In genomic region chr14:34930591-34931069, GRCh38 we compare ENCODE assay signal across 11 cellular contexts. TPM values are rescaled to one million over a fixed set of nuclear protein-coding genes. Genes with fewer than 3 reads are reported as not detected.
DNase-seq lines count a peak whose midpoint lies in the region; ATAC-seq and TF ChIP-seq lines count a peak whose summit lies in the region.
"Had no signal": no experiment of that assay in that cellular context is flagged by ENCODE, and none has a peak within 500 bp of the region (broad histone marks: within the 10 kb centered on the region; RNA-seq: fewer than 3 reads in every experiment).

No MANE protein-coding gene starts in this region.

- H3K27me3 ChIP-seq in CD4-positive, alpha-beta T cell (ENCODE audit: control insufficient read depth, insufficient read depth, low read length): no peaks in the 10 kb centered on the region
- no peaks in the 10 kb centered on the region for H3K27me3 ChIP-seq in Caco-2 (replicated peaks; ENCODE audit: control insufficient read depth, insufficient read depth, low read length)
- H3K27me3 ChIP-seq: tibial nerve had no signal

- peak overlapping the region; percentile 90 for H3K27ac Mint-ChIP-seq in CD4-positive, alpha-beta T cell
- H3K27ac Mint-ChIP-seq in dendritic cell treated with granulocyte-macrophage colony-stimulating factor and Interleukin-4, amounts not matched to agents 40 ng/mL and 50 ng/mL, for 4 days: peak overlapping the region; percentile 82
- no peak overlapping the region for H3K27ac Mint-ChIP-seq in glutamatergic neuron (ENCODE audit: unreplicated experiment)
- H3K27ac Mint-ChIP-seq in Caco-2 (ENCODE audit: unreplicated experiment): no peak overlapping the region

- peaks cover 8% of the 10 kb centered on the region; the same call in 1 of the 2 replicates for H3K4me1 ChIP-seq in Caco-2
- H3K4me1 ChIP-seq: prostate gland, tibial nerve had no signal

- no peaks in the 10 kb centered on the region for H3K36me3 ChIP-seq in Caco-2 (ENCODE audit: control insufficient read depth, insufficient read depth, low read length)
- H3K36me3 ChIP-seq: prostate gland had no signal

- CTCF ChIA-PET in CD4-positive, alpha-beta T cell (lab: Charles Lee): interaction anchor here (0.6 to 1.0 kb wide), 4 partner anchors 12 to 62 kb away, joined by 3 to 4 read pairs (median 3); partner anchors contain the start of gene SRP54
- CTCF ChIA-PET in Caco-2 (lab: Charles Lee): interaction anchor here (0.6 kb wide), 1 partner anchor 50 kb away, joined by 6 read pairs; no protein-coding TSS in a partner anchor

- peaks cover 37% of the 10 kb centered on the region for H3K4me1 Mint-ChIP-seq in CD4-positive, alpha-beta T cell (ENCODE audit: low read depth)
- peaks cover 21% of the 10 kb centered on the region for H3K4me1 Mint-ChIP-seq in dendritic cell treated with granulocyte-macrophage colony-stimulating factor and Interleukin-4, amounts not matched to agents 40 ng/mL and 50 ng/mL, for 4 days (ENCODE audit: low read depth)
- H3K4me1 Mint-ChIP-seq in glutamatergic neuron (ENCODE audit: low read depth, unreplicated experiment) (no peaks in the 10 kb centered on the region), Caco-2 (ENCODE audit: low read depth, unreplicated experiment) (peaks cover 6% of the 10 kb centered on the region)

- H3K4me3 Mint-ChIP-seq in CD4-positive, alpha-beta T cell: peak overlapping the region; percentile 70
- H3K4me3 Mint-ChIP-seq in dendritic cell treated with granulocyte-macrophage colony-stimulating factor and Interleukin-4, amounts not matched to agents 40 ng/mL and 50 ng/mL, for 4 days: peak overlapping the region; percentile 34
- H3K4me3 Mint-ChIP-seq in glutamatergic neuron (ENCODE audit: unreplicated experiment) (no peak overlapping the region), Caco-2 (ENCODE audit: unreplicated experiment) (no peak overlapping the region)

- H3K36me3 Mint-ChIP-seq in CD4-positive, alpha-beta T cell (ENCODE audit: low read depth): peaks cover 9% of the 10 kb centered on the region
- H3K36me3 Mint-ChIP-seq in dendritic cell treated with granulocyte-macrophage colony-stimulating factor and Interleukin-4, amounts not matched to agents 40 ng/mL and 50 ng/mL, for 4 days (ENCODE audit: low read depth): no peaks in the 10 kb centered on the region
- no peaks in the 10 kb centered on the region for H3K36me3 Mint-ChIP-seq in glutamatergic neuron (ENCODE audit: unreplicated experiment)
- H3K36me3 Mint-ChIP-seq in Caco-2 (ENCODE audit: insufficient read depth, unreplicated experiment): no peaks in the 10 kb centered on the region

- no peaks in the 10 kb centered on the region for H3K27me3 Mint-ChIP-seq in CD4-positive, alpha-beta T cell
- no peaks in the 10 kb centered on the region for H3K27me3 Mint-ChIP-seq in dendritic cell treated with granulocyte-macrophage colony-stimulating factor and Interleukin-4, amounts not matched to agents 40 ng/mL and 50 ng/mL, for 4 days
- H3K27me3 Mint-ChIP-seq in glutamatergic neuron (ENCODE audit: unreplicated experiment) (no peaks in the 10 kb centered on the region), Caco-2 (ENCODE audit: insufficient read depth, unreplicated experiment) (no peaks in the 10 kb centered on the region)

- intact Hi-C loops in CD4-positive, alpha-beta T cell (cut with DNase I, micrococcal nuclease): loop anchor here (1.0 to 5.0 kb wide), 4 partner anchors 52 to 116 kb away; partner anchors contain the start of genes FAM177A1 (in 1 of the 2) and SRP54 (in 1 of the 2)
- intact Hi-C loops in dendritic cell treated with granulocyte-macrophage colony-stimulating factor and Interleukin-4, amounts not matched to agents 40 ng/mL and 50 ng/mL, for 4 days (cut with micrococcal nuclease): loop anchor here (10.0 kb wide), 1 partner anchor 56 kb away; the partner anchor contains the start of gene BAZ1A
- intact Hi-C loops in Caco-2 (cut with micrococcal nuclease; ENCODE audit: unreplicated experiment): no loop called here

- H3K27ac ChIP-seq in CD4-positive, alpha-beta T cell (ENCODE audit: low read depth, low read length): peak overlapping the region; percentile 80
- H3K27ac ChIP-seq: epithelial cell of prostate, prostate gland had no signal

- POLR2A ChIA-PET in CD4-positive, alpha-beta T cell (lab: Charles Lee): interaction anchor here (0.6 to 1.9 kb wide), 20 partner anchors 11 to 895 kb away, joined by 3 to 80 read pairs (median 4); partner anchors contain the start of genes BAZ1A, BRMS1L, CFL2 and FAM177A1
- POLR2A ChIA-PET in Caco-2 (lab: Charles Lee): no interaction called here

- no peak overlapping the region for H3K4me3 ChIP-seq in Caco-2 (ENCODE audit: low read depth, low read length)
- H3K4me3 ChIP-seq: prostate gland, tibial nerve had no signal

- no peaks in the 10 kb centered on the region for H3K9me3 Mint-ChIP-seq in CD4-positive, alpha-beta T cell
- H3K9me3 Mint-ChIP-seq in dendritic cell treated with granulocyte-macrophage colony-stimulating factor and Interleukin-4, amounts not matched to agents 40 ng/mL and 50 ng/mL, for 4 days: no peaks in the 10 kb centered on the region
- H3K9me3 Mint-ChIP-seq in glutamatergic neuron (ENCODE audit: unreplicated experiment): no peaks in the 10 kb centered on the region
- peaks cover 1% of the 10 kb centered on the region for H3K9me3 Mint-ChIP-seq in Caco-2 (ENCODE audit: unreplicated experiment)

- H3K9me3 ChIP-seq in CD4-positive, alpha-beta T cell (ENCODE audit: control insufficient read depth, low read length): no peaks in the 10 kb centered on the region
- no peaks in the 10 kb centered on the region for H3K9me3 ChIP-seq in Caco-2
- H3K9me3 ChIP-seq: prostate gland, tibial nerve had no signal

- DNase-seq in CD4-positive, alpha-beta T cell: peak in 2 of 10 experiments; percentile 12 to 17
- DNase-seq in GM19238 (ENCODE audit: insufficient read length, low spot score) (peak; percentile 23), glutamatergic neuron (no peak), Caco-2 (no peak), omental fat pad (ENCODE audit: low spot score) (no peak), A172 (ENCODE audit: low spot score) (no peak)

- peak; percentile 50 for ATAC-seq in CD4-positive, alpha-beta T cell (ENCODE audit: poor library complexity)
- peak; percentile 78 for ATAC-seq in HG03175 (IDR thresholded peaks at IDR 0.05; ENCODE audit: unreplicated experiment)
- no peak for ATAC-seq in omental fat pad (ENCODE audit: low FRiP score)

- TF ChIP-seq CTCF in CD4-positive, alpha-beta T cell (IDR thresholded peaks at IDR 0.05): no peak
- TF ChIP-seq CTCF in glutamatergic neuron (IDR thresholded peaks at IDR 0.05; ENCODE audit: partially characterized antibody, unreplicated experiment) (no peak), Caco-2 (IDR thresholded peaks at IDR 0.05; ENCODE audit: insufficient read depth in 1 of 2, low read depth in 1 of 2, low read length in 1 of 2, severe bottlenecking in 1 of 2, unreplicated experiment in 1 of 2) (no peak), omental fat pad (IDR thresholded peaks at IDR 0.05) (no peak)

- BruUV-seq in Caco-2 (replicated peaks; lab: Mats Ljungman, UMichigan): no TSS peak

RNA-seq across cellular contexts. Expression of gene SRP54, which starts 52.2 kb away (rescaled TPM):
- 10 to 100 TPM; 30.3 to 32.7 TPM for total RNA-seq in CD4-positive, alpha-beta T cell
- 43.5 TPM for total RNA-seq in glutamatergic neuron (ENCODE audit: unreplicated experiment)
- total RNA-seq in Caco-2 (2022): 80.0 and 84.5 TPM in 2 replicates
- total RNA-seq in omental fat pad: 10 to 100 TPM; 41.0 to 64.0 (median 47.7) TPM
- 45.9 and 50.4 TPM in 2 replicates for total RNA-seq in A172 (2014; rRNA removed; shearing (Covaris generic))

RNA-seq across cellular contexts. Expression of gene BAZ1A, which starts 55.5 kb away (rescaled TPM):
- total RNA-seq in CD4-positive, alpha-beta T cell: 10 to 100 TPM; 46.5 to 52.3 TPM
- total RNA-seq in glutamatergic neuron (ENCODE audit: unreplicated experiment) (41.3 TPM), Caco-2 (2022) (26.1 and 29.6 TPM in 2 replicates), omental fat pad (10 to 100 TPM; 22.7 to 86.7 (median 56.0) TPM)
- 26.4 and 31.3 TPM in 2 replicates for total RNA-seq in A172 (2014; rRNA removed; shearing (Covaris generic))

Comparison
In these comparisons a context has a peak if more than half of its experiments do, and no peak if none do; other contexts are left out.
1. H3K27ac Mint-ChIP-seq: peak in CD4-positive, alpha-beta T cell (single experiment) and dendritic cell treated with granulocyte-macrophage colony-stimulating factor and Interleukin-4, amounts not matched to agents 40 ng/mL and 50 ng/mL, for 4 days (single experiment); none in glutamatergic neuron (single experiment) and Caco-2 (single experiment).
2. H3K4me3 Mint-ChIP-seq: peak in CD4-positive, alpha-beta T cell (single experiment) and dendritic cell treated with granulocyte-macrophage colony-stimulating factor and Interleukin-4, amounts not matched to agents 40 ng/mL and 50 ng/mL, for 4 days (single experiment); none in glutamatergic neuron (single experiment) and Caco-2 (single experiment).